24 cellular contexts compared by ENCODE assay signal in genomic region chr22:48673806-48674500, GRCh38.
"Had no signal": no experiment of that assay in that cellular context is flagged by ENCODE, and none has a peak within 500 bp of the region (broad histone marks: within the 10 kb centered on the region; RNA-seq: fewer than 3 reads in every experiment).

No MANE protein-coding gene starts in this region.

- ATAC-seq: left lung; natural killer cell treated with Interleukin-12 subunit alpha and Interleukin-12 subunit beta and Interleukin-15 and Interleukin-18, amount 100 ng/mL, for 72 hours; psoas muscle; right lobe of liver; stimulated activated naive CD8-positive, alpha-beta T cell treated with anti-CD3 and anti-CD28 coated beads, Interleukin-15, amount 100 ng/mL, for 72 hours had no signal

- H3K27me3 Mint-ChIP-seq: memory B cell; naive B cell; natural killer cell treated with Interleukin-12 subunit alpha and Interleukin-12 subunit beta and Interleukin-15 and Interleukin-18, amount 100 ng/mL, for 72 hours; stimulated activated naive CD8-positive, alpha-beta T cell treated with anti-CD3 and anti-CD28 coated beads, Interleukin-15, amount 100 ng/mL, for 72 hours had no signal

- H3K36me3 ChIP-seq: left lung, neural progenitor cell, right lobe of liver, suprapubic skin, thyroid gland had no signal

- H3K4me1 Mint-ChIP-seq: memory B cell; naive B cell; neural progenitor cell; stimulated activated naive CD8-positive, alpha-beta T cell treated with anti-CD3 and anti-CD28 coated beads, Interleukin-15, amount 100 ng/mL, for 72 hours had no signal

- H3K9me3 ChIP-seq: psoas muscle, thyroid gland had no signal

- FAIRE-seq: colon, frontal cortex, keratinocyte, small intestine had no signal

- H3K27ac ChIP-seq: dorsolateral prefrontal cortex, left lung, neural progenitor cell, psoas muscle, right lobe of liver, suprapubic skin, thyroid gland had no signal

- H3K4me1 ChIP-seq: left lung, neural progenitor cell, psoas muscle, right lobe of liver, suprapubic skin, thyroid gland had no signal

- DNase-seq: caudate nucleus; cerebellar nuclear complex; dorsolateral prefrontal cortex; effector CD4-positive, alpha-beta T cell; naive B cell; nucleus accumbens; small intestine; stimulated activated CD4-positive, alpha-beta T cell treated with anti-CD3 and anti-CD28 coated beads, Interleukin-15, amount 100 ng/mL, for 24 hours; stimulated activated CD4-positive, alpha-beta T cell treated with anti-CD3 and anti-CD28 coated beads, Interleukin-2, amount 100 ng/mL, for 48 hours; stimulated activated naive CD4-positive, alpha-beta T cell; stimulated activated naive CD8-positive, alpha-beta T cell treated with anti-CD3 and anti-CD28 coated beads, Interleukin-15, amount 100 ng/mL, for 72 hours; thyroid gland; trophoblast cell had no signal

- H3K36me3 Mint-ChIP-seq: memory B cell; natural killer cell treated with Interleukin-12 subunit alpha and Interleukin-12 subunit beta and Interleukin-15 and Interleukin-18, amount 100 ng/mL, for 72 hours had no signal

- H3K27me3 ChIP-seq: dorsolateral prefrontal cortex, left lung, neural progenitor cell, right lobe of liver, suprapubic skin, thyroid gland had no signal

- H3K4me3 Mint-ChIP-seq: memory B cell; naive B cell; natural killer cell treated with Interleukin-12 subunit alpha and Interleukin-12 subunit beta and Interleukin-15 and Interleukin-18, amount 100 ng/mL, for 72 hours; neural progenitor cell; stimulated activated naive CD8-positive, alpha-beta T cell treated with anti-CD3 and anti-CD28 coated beads, Interleukin-15, amount 100 ng/mL, for 72 hours had no signal

- H3K4me3 ChIP-seq: dorsolateral prefrontal cortex, left lung, lung, neural progenitor cell, psoas muscle, right lobe of liver, suprapubic skin, thyroid gland had no signal

- H3K27ac Mint-ChIP-seq: memory B cell; naive B cell; natural killer cell treated with Interleukin-12 subunit alpha and Interleukin-12 subunit beta and Interleukin-15 and Interleukin-18, amount 100 ng/mL, for 72 hours; neural progenitor cell had no signal
